1 cellular context compared by ENCODE assay signal in genomic region chr2:171687287-171688128, GRCh38.
A peak's percentile ranks its signal among the peaks of the same experiment; 100 is the strongest.
TF ChIP-seq lines count a peak whose summit lies in the region.

Gene DYNC1I2, plus strand, starts transcription at chr2:171687469. Its CDS starts 2,687 bp downstream, at chr2:171690156.

TF ChIP-seq in GM12878, 131 proteins besides CTCF, POLR2A, EP300 and RAD21 (continued from another document and continues in another):
- TF ChIP-seq ZNF687 (IDR thresholded peaks at IDR 0.05) (0 out of 2 replicates have a peak, but pooled peaks have one; percentile 17), GATAD2B (conservative IDR thresholded peaks at IDR 0.05; ENCODE audit: low read depth) (peak; percentile 64; the same call in 1 of the 2 replicates), ETV6 (conservative IDR thresholded peaks at IDR 0.05 in 1 of 2, IDR thresholded peaks at IDR 0.05 in 1 of 2; ENCODE audit: borderline replicate concordance in 1 of 2, low read depth in 1 of 2) (0 out of 4 replicates have a peak, but pooled peaks of 1 of the 2 experiments have one; percentile 42), RCOR1 (conservative IDR thresholded peaks at IDR 0.05; ENCODE audit: low read depth, low read length) (no peak), FOXK2 (IDR thresholded peaks at IDR 0.05) (no peak), ZZZ3 (IDR thresholded peaks at IDR 0.05; ENCODE audit: control insufficient read depth, insufficient read length, low read depth) (no peak), NFYA (IDR thresholded peaks at IDR 0.05; ENCODE audit: borderline replicate concordance, low read depth, low read length) (no peak), PKNOX1 (IDR thresholded peaks at IDR 0.05) (no peak), BCL11A (IDR thresholded peaks at IDR 0.05; ENCODE audit: low read depth, low read length) (no peak), NFIC (IDR thresholded peaks at IDR 0.05; ENCODE audit: low read depth, low read length) (no peak), MAX (IDR thresholded peaks at IDR 0.05; ENCODE audit: low read depth, low read length) (0 out of 2 replicates have a peak, but pooled peaks have one; percentile 19), HCFC1 (IDR thresholded peaks at IDR 0.05; ENCODE audit: low read length) (peak; percentile 97), EED (IDR thresholded peaks at IDR 0.05; ENCODE audit: low read depth) (peak; percentile 43; the same call in 1 of the 2 replicates), TCF12 (IDR thresholded peaks at IDR 0.05; ENCODE audit: low read depth, low read length) (0 out of 2 replicates have a peak, but pooled peaks have one; percentile 16), RELA (IDR thresholded peaks at IDR 0.05; ENCODE audit: borderline replicate concordance, partially characterized antibody) (peak; percentile 6), ATF7 (IDR thresholded peaks at IDR 0.05; ENCODE audit: low read depth) (peak; percentile 63), SIX5 (IDR thresholded peaks at IDR 0.05; ENCODE audit: low read depth, low read length, severe bottlenecking) (peak; percentile 99), POLR2AphosphoS5 (IDR thresholded peaks at IDR 0.05; ENCODE audit: low read length) (peak; percentile 44; the same call in 1 of the 2 replicates), E4F1 (IDR thresholded peaks at IDR 0.05; ENCODE audit: borderline replicate concordance, partially characterized antibody) (peak; percentile 92), YBX1 (IDR thresholded peaks at IDR 0.05) (no peak), NKRF (conservative IDR thresholded peaks at IDR 0.05) (peak; percentile 93; the same call in 1 of the 2 replicates), ASH2L (IDR thresholded peaks at IDR 0.05; ENCODE audit: borderline replicate concordance, low read depth) (0 out of 2 replicates have a peak, but pooled peaks have one; percentile 35), MLLT1 (IDR thresholded peaks at IDR 0.05) (0 out of 2 replicates have a peak, but pooled peaks have one; percentile 44), JUNB (IDR thresholded peaks at IDR 0.05) (no peak), SIN3A (IDR thresholded peaks at IDR 0.05; ENCODE audit: low read depth, low read length) (peak; percentile 42; the same call in 1 of the 2 replicates), ZBTB33 (IDR thresholded peaks at IDR 0.05) (peak; percentile 41; the same call in 1 of the 2 replicates), RUNX3 (IDR thresholded peaks at IDR 0.05; ENCODE audit: low read length) (peak; percentile 92), MXI1 (IDR thresholded peaks at IDR 0.05; ENCODE audit: low read depth, low read length) (peak; percentile 68), KLF5 (IDR thresholded peaks at IDR 0.05; ENCODE audit: partially characterized antibody) (peak; percentile 10), E2F8 (IDR thresholded peaks at IDR 0.05; ENCODE audit: low read depth, partially characterized antibody) (peak; percentile 44), GABPA (IDR thresholded peaks at IDR 0.05; ENCODE audit: low read depth) (peak; percentile 76; the same call in 1 of the 2 replicates), ZNF217 (IDR thresholded peaks at IDR 0.05) (no peak), TARDBP (IDR thresholded peaks at IDR 0.05; ENCODE audit: borderline replicate concordance) (peak; percentile 97), CREM (IDR thresholded peaks at IDR 0.05; ENCODE audit: low read depth) (peak; percentile 97), MEF2A (IDR thresholded peaks at IDR 0.05; ENCODE audit: insufficient read depth, low read depth, low read length) (no peak), LARP7 (IDR thresholded peaks at IDR 0.05) (peak; percentile 84; the same call in 1 of the 2 replicates), IRF4 (IDR thresholded peaks at IDR 0.05; ENCODE audit: low read depth, low read length) (0 out of 2 replicates have a peak, but pooled peaks have one; percentile 48), IKZF2 (IDR thresholded peaks at IDR 0.05) (peak; percentile 87 to 91), NR2F1 (conservative IDR thresholded peaks at IDR 0.05) (peak; percentile 44)
